Comparison of ENCODE assay signal across 14 cellular contexts in genomic region chr9:122819791-122820489, GRCh38. TPM values are rescaled to one million over a fixed set of nuclear protein-coding genes. Genes with fewer than 3 reads are reported as not detected.
DNase-seq lines count a peak whose midpoint lies in the region; ATAC-seq and TF ChIP-seq lines count a peak whose summit lies in the region.
"Had no signal": no experiment of that assay in that cellular context is flagged by ENCODE, and none has a peak within 500 bp of the region (broad histone marks: within the 10 kb centered on the region; RNA-seq: fewer than 3 reads in every experiment).

No MANE protein-coding gene starts in this region.

- no peaks in the 10 kb centered on the region for H3K9me3 ChIP-seq in right atrium auricular region
- no peaks in the 10 kb centered on the region for H3K9me3 ChIP-seq in mesenchymal stem cell (ENCODE audit: control insufficient read depth, low read length)
- H3K9me3 ChIP-seq: left lung had no signal

- peak overlapping the region in 1 of 2 donors; percentile 33 for H3K27ac ChIP-seq in right atrium auricular region
- peak overlapping the region; percentile 32 for H3K27ac ChIP-seq in mesenchymal stem cell (ENCODE audit: low read length, poor library complexity, severe bottlenecking)
- H3K27ac ChIP-seq in GM23338 (ENCODE audit: low read depth) = no peak overlapping the region

- peak overlapping the region; percentile 10 to 86 for H3K18ac ChIP-seq in mesenchymal stem cell (ENCODE audit: low read depth in 1 of 2, low read length in 2 of 2)

- H3K27me3 Mint-ChIP-seq in GM23338 (ENCODE audit: insufficient read depth, low read depth, poor library complexity) = peaks cover 3% of the 10 kb centered on the region
- H3K27me3 Mint-ChIP-seq: activated B cell treated with CpG ODN at 0.5 μM for 24 hours; activated naive CD4-positive, alpha-beta T cell treated with anti-CD3 and anti-CD28 coated beads, Interleukin-2, amount 10 ng/mL, durations not matched to agents 7 days and 5 days had no signal

- H3K14ac ChIP-seq in mesenchymal stem cell (ENCODE audit: low read length in 2 of 2) = no peak overlapping the region

- peaks cover 18% of the 10 kb centered on the region for H4K20me1 ChIP-seq in GM23338 (replicated peaks; ENCODE audit: insufficient read depth)

- H3K9me3 Mint-ChIP-seq in GM23338 = no peaks in the 10 kb centered on the region
- H3K9me3 Mint-ChIP-seq: activated B cell treated with CpG ODN at 0.5 μM for 24 hours; activated naive CD4-positive, alpha-beta T cell treated with anti-CD3 and anti-CD28 coated beads, Interleukin-2, amount 10 ng/mL, durations not matched to agents 7 days and 5 days had no signal

- no peak overlapping the region for H2AFZ ChIP-seq in mesenchymal stem cell (ENCODE audit: low read depth, low read length)
- H2AFZ ChIP-seq in GM23338 = no peak overlapping the region

- no peak overlapping the region for H2BK120ac ChIP-seq in mesenchymal stem cell (ENCODE audit: low read depth, low read length)

- H2AK5ac ChIP-seq in mesenchymal stem cell (ENCODE audit: low read length, severe bottlenecking) = no peak overlapping the region

- H4K91ac ChIP-seq in mesenchymal stem cell (ENCODE audit: low read length) = no peak overlapping the region

- H3K4ac ChIP-seq in mesenchymal stem cell (ENCODE audit: low read depth in 1 of 2, low read length in 2 of 2) = peak overlapping the region in 1 of 2 experiments; percentile 78

- H3K36me3 ChIP-seq in right atrium auricular region = peaks cover 19% of the 10 kb centered on the region
- H3K36me3 ChIP-seq in mesenchymal stem cell (ENCODE audit: control insufficient read depth in 1 of 2, insufficient read depth in 2 of 2, low read depth in 1 of 2, low read length in 2 of 2) = peaks cover 17 to 67% of the 10 kb centered on the region in 2 experiments
- H3K36me3 ChIP-seq in GM23338 (ENCODE audit: insufficient read depth) = peaks cover 28% of the 10 kb centered on the region

- H3K4me3 Mint-ChIP-seq in GM23338 = no peak overlapping the region
- H3K4me3 Mint-ChIP-seq: activated B cell treated with CpG ODN at 0.5 μM for 24 hours; activated naive CD4-positive, alpha-beta T cell treated with anti-CD3 and anti-CD28 coated beads, Interleukin-2, amount 10 ng/mL, durations not matched to agents 7 days and 5 days had no signal

- H3K9me2 ChIP-seq in GM23338 (ENCODE audit: insufficient read depth) = no peaks in the 10 kb centered on the region

- H3K27me3 ChIP-seq in right atrium auricular region (no peaks in the 10 kb centered on the region), mesenchymal stem cell (ENCODE audit: control insufficient read depth in 1 of 2, insufficient read depth in 1 of 2, low read length in 2 of 2) (no peaks in the 10 kb centered on the region), GM23338 (ENCODE audit: insufficient read depth) (no peaks in the 10 kb centered on the region)
- H3K27me3 ChIP-seq: left lung had no signal

- H2BK12ac ChIP-seq in mesenchymal stem cell (ENCODE audit: low read length in 2 of 2) = peak overlapping the region; percentile 46 to 90

- peaks cover 0 to 16% of the 10 kb centered on the region in 2 donors for H3K4me1 ChIP-seq in right atrium auricular region
- peaks cover 5% of the 10 kb centered on the region for H3K4me1 ChIP-seq in mesenchymal stem cell (ENCODE audit: control insufficient read depth, insufficient read depth, low read depth, low read length)
- no peaks in the 10 kb centered on the region for H3K4me1 ChIP-seq in GM23338 (ENCODE audit: insufficient read depth)

- peaks cover 21% of the 10 kb centered on the region for H3K79me1 ChIP-seq in mesenchymal stem cell (replicated peaks; ENCODE audit: low read length, poor library complexity, severe bottlenecking)

- intact Hi-C loops in left ventricle myocardium superior (cut with micrococcal nuclease) = no loop called here

- no peak for ATAC-seq in left ventricle myocardium superior
- ATAC-seq in GM23338 = no peak
- ATAC-seq: left lung had no signal

- H2BK15ac ChIP-seq in mesenchymal stem cell (ENCODE audit: low read depth, poor library complexity, severe bottlenecking) = peak overlapping the region; percentile 33

- TF ChIP-seq CTCF in right atrium auricular region (IDR thresholded peaks at IDR 0.05) (no peak), choroid plexus epithelial cell (conservative IDR thresholded peaks at IDR 0.05; ENCODE audit: low read depth, low read length) (no peak), GM23338 (conservative IDR thresholded peaks at IDR 0.05; ENCODE audit: low read depth in 2 of 2) (no peak)

- H3K27ac Mint-ChIP-seq in GM23338 = no peak overlapping the region
- H3K27ac Mint-ChIP-seq: activated B cell treated with CpG ODN at 0.5 μM for 24 hours had no signal

- H3K79me2 ChIP-seq in GM23338 (replicated peaks; ENCODE audit: insufficient read depth) = peaks cover 19% of the 10 kb centered on the region

- H3K4me3 ChIP-seq in right atrium auricular region = no peak overlapping the region
- no peak overlapping the region for H3K4me3 ChIP-seq in choroid plexus epithelial cell (ENCODE audit: low read depth, low read length)
- no peak overlapping the region for H3K4me3 ChIP-seq in mesenchymal stem cell (ENCODE audit: insufficient read depth in 1 of 2, low read depth in 1 of 2, low read length in 2 of 2)
- no peak overlapping the region for H3K4me3 ChIP-seq in GM23338
- H3K4me3 ChIP-seq: left lung, smooth muscle cell had no signal

- peaks cover 46% of the 10 kb centered on the region for H3K36me3 Mint-ChIP-seq in GM23338 (ENCODE audit: low read depth)

- H4K8ac ChIP-seq in mesenchymal stem cell (ENCODE audit: low read length) = peak overlapping the region; percentile 10

- H3K23ac ChIP-seq in mesenchymal stem cell (ENCODE audit: low read length in 2 of 2) = peak overlapping the region in 1 of 2 experiments; percentile 96

- no peaks in the 10 kb centered on the region for H3F3A ChIP-seq in GM23338 (replicated peaks; ENCODE audit: low read depth)

- peak overlapping the region; percentile 8 for H3K9ac ChIP-seq in mesenchymal stem cell (ENCODE audit: low read length)

- no peaks in the 10 kb centered on the region for H3K4me1 Mint-ChIP-seq in GM23338

- 37% methylated on average over 9 of the region's 9 CpGs for WGBS in mesenchymal stem cell

- no peak overlapping the region for H2BK5ac ChIP-seq in mesenchymal stem cell (ENCODE audit: low read depth, low read length, poor library complexity, severe bottlenecking)

- DNase-seq in right atrium auricular region (ENCODE audit: low spot score) (peak; percentile 36), left ventricle myocardium superior (no peak), choroid plexus epithelial cell (ENCODE audit: low read depth) (peak; percentile 63), mesenchymal stem cell (peak; percentile 80), GM23338 (ENCODE audit: low spot score) (no peak), COR-L47 (lab: John Stamatoyannopoulos, UW) (no peak), NCI-H1436 (lab: John Stamatoyannopoulos, UW) (no peak), hepatic stellate cell (ENCODE audit: low spot score) (no peak)
- DNase-seq: activated B cell treated with CpG ODN at 0.5 μM for 24 hours; activated naive CD4-positive, alpha-beta T cell treated with anti-CD3 and anti-CD28 coated beads, Interleukin-2, amount 10 ng/mL, durations not matched to agents 7 days and 5 days; left lung; NCI-H187 had no signal

- H3K4me2 ChIP-seq in mesenchymal stem cell (ENCODE audit: low read length, poor library complexity, severe bottlenecking) (no peak overlapping the region), GM23338 (no peak overlapping the region)
- H3K4me2 ChIP-seq: smooth muscle cell had no signal

TF ChIP-seq in GM23338, 12 proteins besides CTCF, POLR2A, EP300 and RAD21 (continues in another document):
- TF ChIP-seq ZNF331 (CRISPR knock-in tag; IDR thresholded peaks at IDR 0.05; ENCODE audit: low read depth) (no peak), CREB1 (CRISPR knock-in tag; IDR thresholded peaks at IDR 0.05; ENCODE audit: low read depth) (no peak), STAT1 (IDR thresholded peaks at IDR 0.05; ENCODE audit: unreplicated experiment) (no peak)

RNA-seq across cellular contexts. Expression of gene PDCL, which starts 8.4 kb away (rescaled TPM):
- total RNA-seq in right atrium auricular region (10 to 100 TPM in 1 of 2 donors, 1 to 10 TPM in 1; 9.9 to 11.2 TPM), left ventricle myocardium superior (7.7 TPM)
- polyA plus RNA-seq in mesenchymal stem cell (2013, experiment 1 of 2) = 22.6 TPM
- 23.9 TPM for polyA plus RNA-seq in mesenchymal stem cell (2013, experiment 2 of 2)
- 21.2 and 26.6 TPM in 2 replicates for total RNA-seq in GM23338 (2014; rRNA removed; shearing (Covaris generic))
- 15.5 and 16.6 TPM in 2 replicates for polyA plus RNA-seq in GM23338 (2016; fragmentation: Nextera tagmentation; extraction: Ambion mirVana)

RNA-seq across cellular contexts. Expression of gene OR1K1, which starts 20.0 kb away (rescaled TPM):
- total RNA-seq in right atrium auricular region = not detected
- total RNA-seq in left ventricle myocardium superior = not detected
- not detected for polyA plus RNA-seq in mesenchymal stem cell (2013, experiment 1 of 2)
- not detected for polyA plus RNA-seq in mesenchymal stem cell (2013, experiment 2 of 2)
- not detected in 2 replicates for total RNA-seq in GM23338 (2014; rRNA removed; shearing (Covaris generic))
- not detected in 2 replicates for polyA plus RNA-seq in GM23338 (2016; fragmentation: Nextera tagmentation; extraction: Ambion mirVana)
- total RNA-seq: activated B cell treated with CpG ODN at 0.5 μM for 24 hours, left lung, smooth muscle cell had no signal
- polyA plus RNA-seq: BJ, smooth muscle cell had no signal

RNA-seq across cellular contexts. Expression of gene OR5C1, which starts 31.2 kb away (rescaled TPM):
- total RNA-seq in right atrium auricular region = not detected
- not detected for total RNA-seq in left ventricle myocardium superior
- polyA plus RNA-seq in mesenchymal stem cell (2013, experiment 1 of 2) = 0.06 TPM
- not detected for polyA plus RNA-seq in mesenchymal stem cell (2013, experiment 2 of 2)
- not detected in 2 replicates for total RNA-seq in GM23338 (2014; rRNA removed; shearing (Covaris generic))
- polyA plus RNA-seq in GM23338 (2016; fragmentation: Nextera tagmentation; extraction: Ambion mirVana) = not detected in 2 replicates
- total RNA-seq: activated B cell treated with CpG ODN at 0.5 μM for 24 hours, left lung, smooth muscle cell had no signal
- polyA plus RNA-seq: BJ, smooth muscle cell had no signal

Comparison
In these comparisons a context has a peak if more than half of its experiments do, and no peak if none do; other contexts are left out.
1. DNase-seq: peak in right atrium auricular region (single experiment), choroid plexus epithelial cell (single experiment) and mesenchymal stem cell (single experiment); none in left ventricle myocardium superior (single experiment), GM23338 (single experiment), COR-L47 (single experiment), NCI-H1436 (single experiment) and hepatic stellate cell (single experiment).